Comparison of ENCODE assay signal across 1 cellular context in the genomic region with DNA sequence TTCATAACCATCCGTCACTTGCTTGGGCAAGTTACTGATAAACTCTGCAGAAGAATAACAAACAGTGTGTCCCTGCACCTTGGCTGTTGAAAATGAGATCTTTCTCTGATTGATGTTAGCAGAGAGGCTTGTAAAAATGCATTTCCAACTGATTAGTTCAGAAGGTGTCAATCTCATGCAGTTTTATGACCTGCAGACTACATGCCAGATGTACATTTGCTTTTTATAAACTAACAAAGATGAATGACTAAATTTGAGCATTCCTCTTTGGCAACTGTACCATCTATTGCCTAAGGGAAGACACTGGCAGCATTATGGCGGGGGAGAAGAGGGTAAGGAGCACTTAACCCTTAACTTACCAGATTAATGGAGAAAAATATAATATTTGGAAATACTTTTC.
A peak's percentile ranks its signal among the peaks of the same experiment; 100 is the strongest.
TF ChIP-seq lines count a peak whose summit lies in the region.

No MANE protein-coding gene starts in this region.

TF ChIP-seq in HEK293, 187 proteins besides CTCF, POLR2A, EP300 and RAD21 (continued from another document and continues in another):
- no peak for TF ChIP-seq ZBTB17 (tag by site-specific recombination; IDR thresholded peaks at IDR 0.05)
- TF ChIP-seq TRIM28 (IDR thresholded peaks at IDR 0.05; ENCODE audit: borderline replicate concordance, low read length) = no peak; the same call in 1 of the 2 replicates
- TF ChIP-seq SCRT1 (tag by site-specific recombination; IDR thresholded peaks at IDR 0.05; ENCODE audit: borderline replicate concordance) = peak; percentile 49; the same call in 1 of the 2 replicates
- TF ChIP-seq, protein P1, sequence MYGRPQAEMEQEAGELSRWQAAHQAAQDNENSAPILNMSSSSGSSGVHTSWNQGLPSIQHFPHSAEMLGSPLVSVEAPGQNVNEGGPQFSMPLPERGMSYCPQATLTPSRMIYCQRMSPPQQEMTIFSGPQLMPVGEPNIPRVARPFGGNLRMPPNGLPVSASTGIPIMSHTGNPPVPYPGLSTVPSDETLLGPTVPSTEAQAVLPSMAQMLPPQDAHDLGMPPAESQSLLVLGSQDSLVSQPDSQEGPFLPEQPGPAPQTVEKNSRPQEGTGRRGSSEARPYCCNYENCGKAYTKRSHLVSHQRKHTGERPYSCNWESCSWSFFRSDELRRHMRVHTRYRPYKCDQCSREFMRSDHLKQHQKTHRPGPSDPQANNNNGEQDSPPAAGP (tag by site-specific recombination; IDR thresholded peaks at IDR 0.05) = no peak
- TF ChIP-seq ZNF404 (tag by site-specific recombination; IDR thresholded peaks at IDR 0.05) = no peak
- TF ChIP-seq, protein P2, sequence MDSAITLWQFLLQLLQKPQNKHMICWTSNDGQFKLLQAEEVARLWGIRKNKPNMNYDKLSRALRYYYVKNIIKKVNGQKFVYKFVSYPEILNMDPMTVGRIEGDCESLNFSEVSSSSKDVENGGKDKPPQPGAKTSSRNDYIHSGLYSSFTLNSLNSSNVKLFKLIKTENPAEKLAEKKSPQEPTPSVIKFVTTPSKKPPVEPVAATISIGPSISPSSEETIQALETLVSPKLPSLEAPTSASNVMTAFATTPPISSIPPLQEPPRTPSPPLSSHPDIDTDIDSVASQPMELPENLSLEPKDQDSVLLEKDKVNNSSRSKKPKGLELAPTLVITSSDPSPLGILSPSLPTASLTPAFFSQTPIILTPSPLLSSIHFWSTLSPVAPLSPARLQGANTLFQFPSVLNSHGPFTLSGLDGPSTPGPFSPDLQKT (IDR thresholded peaks at IDR 0.05; ENCODE audit: borderline replicate concordance, low read depth, low read length) = no peak
- TF ChIP-seq ZNF561 (tag by site-specific recombination; IDR thresholded peaks at IDR 0.05; ENCODE audit: borderline replicate concordance) = no peak
- TF ChIP-seq ZNF19 (tag by site-specific recombination; IDR thresholded peaks at IDR 0.05; ENCODE audit: low read depth) = no peak
- TF ChIP-seq ZNF202 (tag by site-specific recombination; IDR thresholded peaks at IDR 0.05; ENCODE audit: borderline replicate concordance) = no peak
- TF ChIP-seq, protein P3, sequence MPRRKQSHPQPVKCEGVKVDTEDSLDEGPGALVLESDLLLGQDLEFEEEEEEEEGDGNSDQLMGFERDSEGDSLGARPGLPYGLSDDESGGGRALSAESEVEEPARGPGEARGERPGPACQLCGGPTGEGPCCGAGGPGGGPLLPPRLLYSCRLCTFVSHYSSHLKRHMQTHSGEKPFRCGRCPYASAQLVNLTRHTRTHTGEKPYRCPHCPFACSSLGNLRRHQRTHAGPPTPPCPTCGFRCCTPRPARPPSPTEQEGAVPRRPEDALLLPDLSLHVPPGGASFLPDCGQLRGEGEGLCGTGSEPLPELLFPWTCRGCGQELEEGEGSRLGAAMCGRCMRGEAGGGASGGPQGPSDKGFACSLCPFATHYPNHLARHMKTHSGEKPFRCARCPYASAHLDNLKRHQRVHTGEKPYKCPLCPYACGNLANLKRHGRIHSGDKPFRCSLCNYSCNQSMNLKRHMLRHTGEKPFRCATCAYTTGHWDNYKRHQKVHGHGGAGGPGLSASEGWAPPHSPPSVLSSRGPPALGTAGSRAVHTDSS (tag by site-specific recombination; IDR thresholded peaks at IDR 0.05) = no peak
- TF ChIP-seq ZNF366 (tag by site-specific recombination; conservative IDR thresholded peaks at IDR 0.05) = no peak
- no peak for TF ChIP-seq ZNF211 (tag by site-specific recombination; IDR thresholded peaks at IDR 0.05; ENCODE audit: low read depth)
- TF ChIP-seq, protein P4, sequence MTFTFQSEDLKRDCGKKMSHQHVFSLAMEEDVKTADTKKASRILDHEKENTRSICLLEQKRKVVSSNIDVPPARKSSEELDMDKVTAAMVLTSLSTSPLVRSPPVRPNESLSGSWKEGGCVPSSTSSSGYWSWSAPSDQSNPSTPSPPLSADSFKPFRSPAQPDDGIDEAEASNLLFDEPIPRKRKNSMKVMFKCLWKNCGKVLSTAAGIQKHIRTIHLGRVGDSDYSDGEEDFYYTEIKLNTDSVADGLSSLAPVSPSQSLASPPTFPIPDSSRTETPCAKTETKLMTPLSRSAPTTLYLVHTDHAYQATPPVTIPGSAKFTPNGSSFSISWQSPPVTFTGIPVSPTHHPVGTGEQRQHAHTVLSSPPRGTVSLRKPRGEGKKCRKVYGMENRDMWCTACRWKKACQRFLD (tag by site-specific recombination; IDR thresholded peaks at IDR 0.05) = no peak
- TF ChIP-seq ZNF324 (tag by site-specific recombination; IDR thresholded peaks at IDR 0.05) = no peak
- TF ChIP-seq, protein P5, sequence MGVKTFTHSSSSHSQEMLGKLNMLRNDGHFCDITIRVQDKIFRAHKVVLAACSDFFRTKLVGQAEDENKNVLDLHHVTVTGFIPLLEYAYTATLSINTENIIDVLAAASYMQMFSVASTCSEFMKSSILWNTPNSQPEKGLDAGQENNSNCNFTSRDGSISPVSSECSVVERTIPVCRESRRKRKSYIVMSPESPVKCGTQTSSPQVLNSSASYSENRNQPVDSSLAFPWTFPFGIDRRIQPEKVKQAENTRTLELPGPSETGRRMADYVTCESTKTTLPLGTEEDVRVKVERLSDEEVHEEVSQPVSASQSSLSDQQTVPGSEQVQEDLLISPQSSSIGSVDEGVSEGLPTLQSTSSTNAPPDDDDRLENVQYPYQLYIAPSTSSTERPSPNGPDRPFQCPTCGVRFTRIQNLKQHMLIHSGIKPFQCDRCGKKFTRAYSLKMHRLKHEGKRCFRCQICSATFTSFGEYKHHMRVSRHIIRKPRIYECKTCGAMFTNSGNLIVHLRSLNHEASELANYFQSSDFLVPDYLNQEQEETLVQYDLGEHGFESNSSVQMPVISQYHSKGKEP (tag by site-specific recombination; IDR thresholded peaks at IDR 0.05) = peak; percentile 90
- TF ChIP-seq, protein P6, sequence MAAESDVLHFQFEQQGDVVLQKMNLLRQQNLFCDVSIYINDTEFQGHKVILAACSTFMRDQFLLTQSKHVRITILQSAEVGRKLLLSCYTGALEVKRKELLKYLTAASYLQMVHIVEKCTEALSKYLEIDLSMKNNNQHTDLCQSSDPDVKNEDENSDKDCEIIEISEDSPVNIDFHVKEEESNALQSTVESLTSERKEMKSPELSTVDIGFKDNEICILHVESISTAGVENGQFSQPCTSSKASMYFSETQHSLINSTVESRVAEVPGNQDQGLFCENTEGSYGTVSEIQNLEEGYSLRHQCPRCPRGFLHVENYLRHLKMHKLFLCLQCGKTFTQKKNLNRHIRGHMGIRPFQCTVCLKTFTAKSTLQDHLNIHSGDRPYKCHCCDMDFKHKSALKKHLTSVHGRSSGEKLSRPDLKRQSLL (tag by site-specific recombination; IDR thresholded peaks at IDR 0.05) = no peak
- no peak for TF ChIP-seq ZNF624 (tag by site-specific recombination; IDR thresholded peaks at IDR 0.05)
- no peak for TF ChIP-seq ZNF621 (tag by site-specific recombination; IDR thresholded peaks at IDR 0.05)
- TF ChIP-seq, protein P7, sequence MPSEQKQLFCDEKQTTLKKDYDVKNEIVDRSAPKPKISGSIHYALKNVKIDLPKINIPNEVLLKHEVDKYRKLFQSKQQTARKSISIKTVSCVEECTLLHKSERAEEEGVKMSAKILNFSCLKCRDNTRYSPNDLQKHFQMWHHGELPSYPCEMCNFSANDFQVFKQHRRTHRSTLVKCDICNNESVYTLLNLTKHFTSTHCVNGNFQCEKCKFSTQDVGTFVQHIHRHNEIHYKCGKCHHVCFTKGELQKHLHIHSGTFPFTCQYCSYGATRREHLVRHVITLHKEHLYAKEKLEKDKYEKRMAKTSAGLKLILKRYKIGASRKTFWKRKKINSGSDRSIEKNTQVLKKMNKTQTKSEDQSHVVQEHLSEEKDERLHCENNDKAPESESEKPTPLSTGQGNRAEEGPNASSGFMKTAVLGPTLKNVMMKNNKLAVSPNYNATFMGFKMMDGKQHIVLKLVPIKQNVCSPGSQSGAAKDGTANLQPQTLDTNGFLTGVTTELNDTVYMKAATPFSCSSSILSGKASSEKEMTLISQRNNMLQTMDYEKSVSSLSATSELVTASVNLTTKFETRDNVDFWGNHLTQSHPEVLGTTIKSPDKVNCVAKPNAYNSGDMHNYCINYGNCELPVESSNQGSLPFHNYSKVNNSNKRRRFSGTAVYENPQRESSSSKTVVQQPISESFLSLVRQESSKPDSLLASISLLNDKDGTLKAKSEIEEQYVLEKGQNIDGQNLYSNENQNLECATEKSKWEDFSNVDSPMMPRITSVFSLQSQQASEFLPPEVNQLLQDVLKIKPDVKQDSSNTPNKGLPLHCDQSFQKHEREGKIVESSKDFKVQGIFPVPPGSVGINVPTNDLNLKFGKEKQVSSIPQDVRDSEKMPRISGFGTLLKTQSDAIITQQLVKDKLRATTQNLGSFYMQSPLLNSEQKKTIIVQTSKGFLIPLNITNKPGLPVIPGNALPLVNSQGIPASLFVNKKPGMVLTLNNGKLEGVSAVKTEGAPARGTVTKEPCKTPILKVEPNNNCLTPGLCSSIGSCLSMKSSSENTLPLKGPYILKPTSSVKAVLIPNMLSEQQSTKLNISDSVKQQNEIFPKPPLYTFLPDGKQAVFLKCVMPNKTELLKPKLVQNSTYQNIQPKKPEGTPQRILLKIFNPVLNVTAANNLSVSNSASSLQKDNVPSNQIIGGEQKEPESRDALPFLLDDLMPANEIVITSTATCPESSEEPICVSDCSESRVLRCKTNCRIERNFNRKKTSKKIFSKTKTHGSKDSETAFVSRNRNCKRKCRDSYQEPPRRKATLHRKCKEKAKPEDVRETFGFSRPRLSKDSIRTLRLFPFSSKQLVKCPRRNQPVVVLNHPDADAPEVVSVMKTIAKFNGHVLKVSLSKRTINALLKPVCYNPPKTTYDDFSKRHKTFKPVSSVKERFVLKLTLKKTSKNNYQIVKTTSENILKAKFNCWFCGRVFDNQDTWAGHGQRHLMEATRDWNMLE (tag by site-specific recombination; conservative IDR thresholded peaks at IDR 0.05; ENCODE audit: low read depth) = no peak
- peak; percentile 38; the same call in 1 of the 2 replicates for TF ChIP-seq ZNF664 (tag by site-specific recombination; IDR thresholded peaks at IDR 0.05)
- TF ChIP-seq ZFP41 (tag by site-specific recombination; IDR thresholded peaks at IDR 0.05; ENCODE audit: borderline replicate concordance) = no peak
- TF ChIP-seq, protein P8, sequence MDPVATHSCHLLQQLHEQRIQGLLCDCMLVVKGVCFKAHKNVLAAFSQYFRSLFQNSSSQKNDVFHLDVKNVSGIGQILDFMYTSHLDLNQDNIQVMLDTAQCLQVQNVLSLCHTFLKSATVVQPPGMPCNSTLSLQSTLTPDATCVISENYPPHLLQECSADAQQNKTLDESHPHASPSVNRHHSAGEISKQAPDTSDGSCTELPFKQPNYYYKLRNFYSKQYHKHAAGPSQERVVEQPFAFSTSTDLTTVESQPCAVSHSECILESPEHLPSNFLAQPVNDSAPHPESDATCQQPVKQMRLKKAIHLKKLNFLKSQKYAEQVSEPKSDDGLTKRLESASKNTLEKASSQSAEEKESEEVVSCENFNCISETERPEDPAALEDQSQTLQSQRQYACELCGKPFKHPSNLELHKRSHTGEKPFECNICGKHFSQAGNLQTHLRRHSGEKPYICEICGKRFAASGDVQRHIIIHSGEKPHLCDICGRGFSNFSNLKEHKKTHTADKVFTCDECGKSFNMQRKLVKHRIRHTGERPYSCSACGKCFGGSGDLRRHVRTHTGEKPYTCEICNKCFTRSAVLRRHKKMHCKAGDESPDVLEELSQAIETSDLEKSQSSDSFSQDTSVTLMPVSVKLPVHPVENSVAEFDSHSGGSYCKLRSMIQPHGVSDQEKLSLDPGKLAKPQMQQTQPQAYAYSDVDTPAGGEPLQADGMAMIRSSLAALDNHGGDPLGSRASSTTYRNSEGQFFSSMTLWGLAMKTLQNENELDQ (tag by site-specific recombination; IDR thresholded peaks at IDR 0.05; ENCODE audit: low read depth) = no peak
- TF ChIP-seq, protein P9, sequence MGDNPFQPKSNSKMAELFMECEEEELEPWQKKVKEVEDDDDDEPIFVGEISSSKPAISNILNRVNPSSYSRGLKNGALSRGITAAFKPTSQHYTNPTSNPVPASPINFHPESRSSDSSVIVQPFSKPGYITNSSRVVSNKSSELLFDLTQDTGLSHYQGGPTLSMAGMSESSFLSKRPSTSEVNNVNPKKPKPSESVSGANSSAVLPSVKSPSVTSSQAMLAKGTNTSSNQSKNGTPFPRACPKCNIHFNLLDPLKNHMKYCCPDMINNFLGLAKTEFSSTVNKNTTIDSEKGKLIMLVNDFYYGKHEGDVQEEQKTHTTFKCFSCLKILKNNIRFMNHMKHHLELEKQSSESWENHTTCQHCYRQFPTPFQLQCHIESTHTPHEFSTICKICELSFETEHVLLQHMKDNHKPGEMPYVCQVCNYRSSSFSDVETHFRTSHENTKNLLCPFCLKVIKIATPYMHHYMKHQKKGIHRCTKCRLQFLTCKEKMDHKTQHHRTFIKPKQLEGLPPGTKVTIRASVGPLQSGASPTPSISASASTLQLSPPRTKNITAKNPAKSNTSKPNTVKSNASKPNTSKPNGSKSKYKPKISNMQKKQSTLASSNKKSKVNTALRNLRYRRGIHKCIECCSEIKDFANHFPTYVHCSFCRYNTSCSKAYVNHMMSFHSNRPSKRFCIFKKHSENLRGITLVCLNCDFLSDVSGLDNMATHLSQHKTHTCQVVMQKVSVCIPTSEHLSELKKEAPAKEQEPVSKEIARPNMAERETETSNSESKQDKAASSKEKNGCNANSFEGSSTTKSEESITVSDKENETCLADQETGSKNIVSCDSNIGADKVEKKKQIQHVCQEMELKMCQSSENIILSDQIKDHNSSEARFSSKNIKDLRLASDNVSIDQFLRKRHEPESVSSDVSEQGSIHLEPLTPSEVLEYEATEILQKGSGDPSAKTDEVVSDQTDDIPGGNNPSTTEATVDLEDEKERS (tag by site-specific recombination; IDR thresholded peaks at IDR 0.05) = no peak
- no peak for TF ChIP-seq ZNF133 (tag by site-specific recombination; IDR thresholded peaks at IDR 0.05)
- no peak for TF ChIP-seq ZNF501 (tag by site-specific recombination; IDR thresholded peaks at IDR 0.05)
- TF ChIP-seq ZNF660 (tag by site-specific recombination; IDR thresholded peaks at IDR 0.05) = no peak
